Comparison of ENCODE assay signal across 1 cellular context in the genomic region with DNA sequence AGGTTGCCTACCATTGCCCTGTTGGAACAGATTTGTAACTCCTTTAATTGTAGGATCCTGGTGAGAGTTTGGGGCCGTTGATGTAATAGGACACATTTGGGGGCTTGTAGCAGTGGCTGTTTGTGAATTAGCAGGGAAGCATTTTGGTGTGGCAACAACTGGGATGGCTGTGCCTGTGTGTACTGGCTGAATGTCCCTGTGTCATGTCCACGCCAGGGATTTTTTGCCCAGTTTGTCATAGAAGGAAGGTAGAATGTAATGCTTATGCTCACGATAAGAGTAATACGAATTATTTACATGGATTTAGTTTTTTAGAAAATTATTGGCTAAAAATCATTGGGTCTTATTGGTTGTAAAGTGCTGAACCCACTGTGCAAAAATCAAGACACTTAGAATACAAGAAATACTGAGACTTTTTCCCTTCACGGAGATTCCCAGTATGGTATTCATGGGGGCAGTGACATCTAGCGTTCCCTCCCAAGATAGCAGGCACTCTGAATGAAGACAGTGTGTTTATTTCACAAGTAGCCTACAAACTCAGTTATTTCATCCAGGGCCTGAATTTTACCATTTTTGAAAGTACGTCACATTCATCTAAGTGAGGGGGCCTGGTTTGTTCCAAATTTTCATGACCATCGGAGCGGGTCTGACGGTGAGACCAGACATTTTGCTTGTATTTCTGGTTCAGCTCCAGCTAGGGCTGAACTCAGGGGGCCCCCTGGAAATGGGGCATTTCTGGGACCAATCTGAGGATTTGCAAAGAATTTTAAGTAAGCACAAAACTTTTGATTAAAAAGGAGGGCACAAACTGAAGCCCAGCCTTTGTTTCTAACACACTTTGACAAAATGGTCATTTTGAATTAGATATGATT.
A peak's percentile ranks its signal among the peaks of the same experiment; 100 is the strongest.
TF ChIP-seq lines count a peak whose summit lies in the region.

No MANE protein-coding gene starts in this region.

TF ChIP-seq in K562, 482 proteins besides CTCF, POLR2A, EP300 and RAD21 (continued from another document):
- TF ChIP-seq, protein P1, sequence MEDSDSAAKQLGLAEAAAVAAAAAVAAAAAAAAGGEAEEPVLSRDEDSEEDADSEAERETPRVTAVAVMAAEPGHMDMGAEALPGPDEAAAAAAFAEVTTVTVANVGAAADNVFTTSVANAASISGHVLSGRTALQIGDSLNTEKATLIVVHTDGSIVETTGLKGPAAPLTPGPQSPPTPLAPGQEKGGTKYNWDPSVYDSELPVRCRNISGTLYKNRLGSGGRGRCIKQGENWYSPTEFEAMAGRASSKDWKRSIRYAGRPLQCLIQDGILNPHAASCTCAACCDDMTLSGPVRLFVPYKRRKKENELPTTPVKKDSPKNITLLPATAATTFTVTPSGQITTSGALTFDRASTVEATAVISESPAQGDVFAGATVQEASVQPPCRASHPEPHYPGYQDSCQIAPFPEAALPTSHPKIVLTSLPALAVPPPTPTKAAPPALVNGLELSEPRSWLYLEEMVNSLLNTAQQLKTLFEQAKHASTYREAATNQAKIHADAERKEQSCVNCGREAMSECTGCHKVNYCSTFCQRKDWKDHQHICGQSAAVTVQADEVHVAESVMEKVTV (CRISPR knock-in tag; IDR thresholded peaks at IDR 0.05) = 0 out of 2 replicates have a peak, but pooled peaks have one; percentile 34
